16 cellular contexts compared by ENCODE assay signal in genomic region chr4:130043796-130044195, GRCh38.
DNase-seq lines count a peak whose midpoint lies in the region; ATAC-seq and TF ChIP-seq lines count a peak whose summit lies in the region.
"Had no signal": no experiment of that assay in that cellular context is flagged by ENCODE, and none has a peak within 500 bp of the region (broad histone marks: within the 10 kb centered on the region; RNA-seq: fewer than 3 reads in every experiment).

No MANE protein-coding gene starts in this region.

- no peak overlapping the region for H3K27ac ChIP-seq in uterus
- H3K27ac ChIP-seq: 22Rv1, cardiac muscle cell, heart right ventricle had no signal

- intact Hi-C loops in uterus (cut with DNase I; ENCODE audit: low total_unique reads) = no loop called here

- TF ChIP-seq CTCF in uterus (IDR thresholded peaks at IDR 0.05) = no peak

- DNase-seq in DMS53 (lab: John Stamatoyannopoulos, UW) (peak; percentile 9), DMS53 treated with DMSO at 0.1 percent for 48 hours (lab: John Stamatoyannopoulos, UW; ENCODE audit: unreplicated experiment) (no peak), amniotic stem cell (lab: John Stamatoyannopoulos, UW) (peak; percentile 23), uterus (no peak), NCI-H1694 treated with DMSO at 0.1 percent for 48 hours (lab: John Stamatoyannopoulos, UW) (no peak), UCSD-AML1 (lab: John Stamatoyannopoulos, UW; ENCODE audit: unreplicated experiment) (no peak)
- DNase-seq: GOT3, heart right ventricle, KBM-7, naive B cell, NCI-H446, SW 1271 had no signal

- H3K4me3 ChIP-seq in uterus = no peak overlapping the region
- H3K4me3 ChIP-seq: cardiac muscle cell, heart right ventricle had no signal

- H3K4me1 ChIP-seq in uterus = no peaks in the 10 kb centered on the region
- H3K4me1 ChIP-seq: heart right ventricle had no signal

- H3K27me3 ChIP-seq in uterus = no peaks in the 10 kb centered on the region
- H3K27me3 ChIP-seq: cardiac muscle cell, heart right ventricle had no signal

- H3K9me3 ChIP-seq in uterus = no peaks in the 10 kb centered on the region
- H3K9me3 ChIP-seq: heart right ventricle had no signal

- no peaks in the 10 kb centered on the region for H3K36me3 ChIP-seq in uterus
- H3K36me3 ChIP-seq: cardiac muscle cell, heart right ventricle had no signal

- ATAC-seq in HG03066 (IDR thresholded peaks at IDR 0.05; ENCODE audit: low read depth, unreplicated experiment) (peak; percentile 80), HG02870 (IDR thresholded peaks at IDR 0.05; ENCODE audit: unreplicated experiment) (no peak)
- ATAC-seq: heart right ventricle had no signal

- no peak for TF ChIP-seq POLR2A in uterus (IDR thresholded peaks at IDR 0.05)

Comparison
In these comparisons a context has a peak if more than half of its experiments do, and no peak if none do; other contexts are left out.
1. DNase-seq: peak in DMS53 (single experiment) and amniotic stem cell (single experiment); none in DMS53 treated with DMSO at 0.1 percent for 48 hours (single experiment), uterus (0 of 2), NCI-H1694 treated with DMSO at 0.1 percent for 48 hours (single experiment) and UCSD-AML1 (single experiment).